In genomic region chr2:53562407-53562806, GRCh38 we compare ENCODE assay signal across 28 cellular contexts.
"Had no signal": no experiment of that assay in that cellular context is flagged by ENCODE, and none has a peak within 500 bp of the region (broad histone marks: within the 10 kb centered on the region; RNA-seq: fewer than 3 reads in every experiment).

No MANE protein-coding gene starts in this region.

- ATAC-seq: activated CD8-positive, alpha-beta memory T cell treated with anti-CD3 and anti-CD28 coated beads, Interleukin-2, amount 10 ng/mL, durations not matched to agents 7 days and 5 days; activated naive CD4-positive, alpha-beta T cell treated with anti-CD3 and anti-CD28 coated beads, Interleukin-2, amount 50 U/mL, for 72 hours; activated naive CD8-positive, alpha-beta T cell treated with anti-CD3 and anti-CD28 coated beads, Interleukin-2, amount 50 U/mL, for 24 hours; activated T-cell treated with anti-CD3 and anti-CD28 coated beads, Interleukin-2, amount 50 U/mL, for 4 hours; body of pancreas had no signal

- DNase-seq: activated B cell treated with CpG ODN at 0.5 μM for 24 hours; activated CD4-positive, alpha-beta T cell treated with anti-CD3 and anti-CD28 coated beads for 1 hour; activated CD4-positive, alpha-beta T cell treated with anti-CD3 and anti-CD28 coated beads, Interleukin-2, amount 10 ng/mL, durations not matched to agents 24 days and 14 days; activated CD4-positive, alpha-beta T cell treated with anti-CD3 and anti-CD28 coated beads, Interleukin-2, amount 50 U/mL, for 48 hours; activated CD8-positive, alpha-beta memory T cell treated with anti-CD3 and anti-CD28 coated beads, Interleukin-2, amount 10 ng/mL, durations not matched to agents 7 days and 5 days; activated effector memory CD4-positive, alpha-beta T cell treated with anti-CD3 and anti-CD28 coated beads, Interleukin-2, amount 50 U/mL, for 16 hours; activated naive CD4-positive, alpha-beta T cell treated with Interleukin-2 at 50 U/mL for 16 hours; activated naive CD8-positive, alpha-beta T cell treated with anti-CD3 and anti-CD28 coated beads, Interleukin-2, amount 50 U/mL, for 24 hours; activated T-cell treated with anti-CD3 and anti-CD28 coated beads, Interleukin-2, amount 50 U/mL, for 4 hours; amniotic stem cell; body of pancreas; Kasumi-1; NCI-H1105 treated with DMSO at 0.1 percent for 48 hours; NCI-H1436 treated with DMSO at 0.1 percent for 48 hours; NCI-H187 treated with DMSO at 0.1 percent for 48 hours; NCI-H2081 treated with DMSO at 0.1 percent for 48 hours; NCI-H2171; NCI-H2227 treated with DMSO at 0.1 percent for 48 hours; NCI-H510A; NCI-H526 treated with DMSO at 0.1 percent for 48 hours; NK-92 treated with Interleukin-12 subunit alpha and Interleukin-12 subunit beta, amount 100 ng/mL, for 24 hours; Peyer's patch; Right ventricle myocardium superior; SJCRH30; SK-N-SH had no signal

- H3K9ac ChIP-seq: SK-N-SH had no signal

- H3K9me3 ChIP-seq: Peyer's patch, SK-N-SH had no signal

- H3K4me3 ChIP-seq: ascending aorta, body of pancreas, Peyer's patch, SJCRH30 had no signal

- H3K27me3 ChIP-seq: ascending aorta, body of pancreas, Peyer's patch, SJCRH30 had no signal

- H3K36me3 ChIP-seq: ascending aorta, Peyer's patch, SJCRH30 had no signal

- H3K27ac ChIP-seq: ascending aorta, body of pancreas, Peyer's patch, RWPE1, SJCRH30 had no signal

- H3K4me1 ChIP-seq: ascending aorta, body of pancreas, Peyer's patch, SJCRH30 had no signal

- H3K4me2 ChIP-seq: SK-N-SH had no signal
